In the genomic region with DNA sequence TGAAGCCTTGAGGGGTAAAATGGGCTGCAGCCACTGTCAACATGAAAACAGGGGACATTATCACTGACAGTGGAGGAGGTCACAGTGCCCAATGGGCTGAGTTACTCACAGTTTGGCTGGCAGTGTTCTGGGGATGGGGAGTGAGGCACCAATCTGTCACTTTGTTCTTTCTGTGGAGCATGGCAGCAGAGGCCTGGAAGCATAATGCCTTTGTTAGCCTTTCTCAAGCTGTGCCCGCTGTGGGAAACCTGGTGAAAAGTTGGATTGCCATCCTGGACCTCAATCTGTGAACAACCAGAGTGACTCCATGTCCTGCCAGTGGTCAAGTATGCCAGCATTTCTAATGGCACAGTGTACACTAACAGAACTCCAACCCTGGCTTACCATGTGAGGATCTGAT, we compare ENCODE assay signal across 35 cellular contexts.
"Had no signal": no experiment of that assay in that cellular context is flagged by ENCODE, and none has a peak within 500 bp of the region (broad histone marks: within the 10 kb centered on the region; RNA-seq: fewer than 3 reads in every experiment).

No MANE protein-coding gene starts in this region.

- H3K36me3 Mint-ChIP-seq: activated CD4-positive, alpha-beta memory T cell treated with anti-CD3 and anti-CD28 coated beads for 36 hours; activated naive CD4-positive, alpha-beta T cell treated with anti-CD3 and anti-CD28 coated beads, Interleukin-2, amount 50 U/mL, for 72 hours; activated naive CD8-positive, alpha-beta T cell treated with anti-CD3 and anti-CD28 coated beads for 36 hours; brain had no signal

- H3K9me3 ChIP-seq: adrenal gland had no signal

- H3K4me1 ChIP-seq: adrenal gland had no signal

- H3K4me3 ChIP-seq: adrenal gland, cardiac muscle cell had no signal

- H3K4me3 Mint-ChIP-seq: activated B cell treated with CpG ODN at 0.5 μM for 24 hours; activated CD4-positive, alpha-beta memory T cell treated with anti-CD3 and anti-CD28 coated beads for 36 hours; activated CD4-positive, alpha-beta T cell treated with anti-CD3 and anti-CD28 coated beads, Interleukin-2, amount 10 ng/mL, durations not matched to agents 24 days and 14 days; activated CD8-positive, alpha-beta T cell treated with anti-CD3 and anti-CD28 coated beads for 36 hours; activated naive CD4-positive, alpha-beta T cell treated with anti-CD3 and anti-CD28 coated beads for 36 hours; activated naive CD8-positive, alpha-beta T cell treated with anti-CD3 and anti-CD28 coated beads for 36 hours; activated T-cell treated with anti-CD3 and anti-CD28 coated beads, Interleukin-2, amount 50 U/mL, for 4 hours; activated T-cell treated with anti-CD3 and anti-CD28 coated beads, Interleukin-2, amount 50 U/mL, for 72 hours; activated T-helper 1 cell treated with anti-CD3 and anti-CD28 coated beads, Interleukin-12 subunit alpha, Interleukin-12 subunit beta, Interleukin-2, Interleukin-4 antibody, amounts not matched to agents 30 ng/mL and 10 ng/mL and 1 ng/mL, durations not matched to agents 14 hours and 24 hours and 36 hours; activated T-helper 17 cell treated with anti-CD3 and anti-CD28 coated beads, Interleukin-2, amount 50 U/mL, for 72 hours; brain; central memory CD8-positive, alpha-beta T cell; T-helper 1 cell treated with Interleukin-12 subunit alpha and Interleukin-12 subunit beta and Interleukin-4 antibody, amounts not matched to agents 30 μg/mL and 1 μg/mL, for 36 hours; T-helper 2 cell treated with Interferon-gamma antibody and Interleukin-4, amounts not matched to agents 5 μg/mL and 100 μg/mL, for 36 hours had no signal

- H3K9me3 Mint-ChIP-seq: activated B cell treated with CpG ODN at 0.5 μM for 24 hours; activated CD4-positive, alpha-beta memory T cell treated with anti-CD3 and anti-CD28 coated beads for 36 hours; activated CD4-positive, alpha-beta T cell treated with anti-CD3 and anti-CD28 coated beads, Interleukin-2, amount 10 ng/mL, durations not matched to agents 24 days and 14 days; activated CD8-positive, alpha-beta T cell treated with anti-CD3 and anti-CD28 coated beads for 36 hours; activated naive CD4-positive, alpha-beta T cell treated with anti-CD3 and anti-CD28 coated beads for 36 hours; activated naive CD4-positive, alpha-beta T cell treated with anti-CD3 and anti-CD28 coated beads, Interleukin-2, amount 50 U/mL, for 72 hours; activated naive CD8-positive, alpha-beta T cell treated with anti-CD3 and anti-CD28 coated beads for 36 hours; activated T-cell treated with anti-CD3 and anti-CD28 coated beads, Interleukin-2, amount 50 U/mL, for 4 hours; activated T-cell treated with anti-CD3 and anti-CD28 coated beads, Interleukin-2, amount 50 U/mL, for 72 hours; activated T-helper 1 cell treated with anti-CD3 and anti-CD28 coated beads, Interleukin-12 subunit alpha, Interleukin-12 subunit beta, Interleukin-2, Interleukin-4 antibody, amounts not matched to agents 30 ng/mL and 10 ng/mL and 1 ng/mL, durations not matched to agents 14 hours and 24 hours and 36 hours; activated T-helper 17 cell treated with anti-CD3 and anti-CD28 coated beads, Interleukin-2, amount 50 U/mL, for 72 hours; brain; central memory CD8-positive, alpha-beta T cell; T-helper 1 cell treated with Interleukin-12 subunit alpha and Interleukin-12 subunit beta and Interleukin-4 antibody, amounts not matched to agents 30 μg/mL and 1 μg/mL, for 36 hours; T-helper 2 cell treated with Interferon-gamma antibody and Interleukin-4, amounts not matched to agents 5 μg/mL and 100 μg/mL, for 36 hours had no signal

- H3K27me3 Mint-ChIP-seq: activated T-helper 17 cell treated with anti-CD3 and anti-CD28 coated beads, Interleukin-2, amount 50 U/mL, for 72 hours; central memory CD8-positive, alpha-beta T cell had no signal

- H3K36me3 ChIP-seq: adrenal gland, cardiac muscle cell had no signal

- H3K27ac Mint-ChIP-seq: activated B cell treated with CpG ODN at 0.5 μM for 24 hours; activated CD4-positive, alpha-beta memory T cell treated with anti-CD3 and anti-CD28 coated beads for 36 hours; activated CD4-positive, alpha-beta T cell treated with anti-CD3 and anti-CD28 coated beads, Interleukin-2, amount 10 ng/mL, durations not matched to agents 24 days and 14 days; activated CD8-positive, alpha-beta T cell treated with anti-CD3 and anti-CD28 coated beads for 36 hours; activated naive CD4-positive, alpha-beta T cell treated with anti-CD3 and anti-CD28 coated beads for 36 hours; activated naive CD4-positive, alpha-beta T cell treated with anti-CD3 and anti-CD28 coated beads, Interleukin-2, amount 50 U/mL, for 72 hours; activated naive CD8-positive, alpha-beta T cell treated with anti-CD3 and anti-CD28 coated beads for 36 hours; activated T-cell treated with anti-CD3 and anti-CD28 coated beads, Interleukin-2, amount 50 U/mL, for 72 hours; activated T-helper 1 cell treated with anti-CD3 and anti-CD28 coated beads, Interleukin-12 subunit alpha, Interleukin-12 subunit beta, Interleukin-2, Interleukin-4 antibody, amounts not matched to agents 30 ng/mL and 10 ng/mL and 1 ng/mL, durations not matched to agents 14 hours and 24 hours and 36 hours; activated T-helper 17 cell treated with anti-CD3 and anti-CD28 coated beads, Interleukin-2, amount 50 U/mL, for 72 hours; brain; T-helper 1 cell treated with Interleukin-12 subunit alpha and Interleukin-12 subunit beta and Interleukin-4 antibody, amounts not matched to agents 30 μg/mL and 1 μg/mL, for 36 hours; T-helper 2 cell treated with Interferon-gamma antibody and Interleukin-4, amounts not matched to agents 5 μg/mL and 100 μg/mL, for 36 hours had no signal

- H3K4me1 Mint-ChIP-seq: activated T-helper 17 cell treated with anti-CD3 and anti-CD28 coated beads, Interleukin-2, amount 50 U/mL, for 72 hours had no signal

- H3K27ac ChIP-seq: adrenal gland, cardiac muscle cell, VCaP had no signal

- DNase-seq: activated B cell treated with CpG ODN at 0.5 μM for 24 hours; activated CD4-positive, alpha-beta memory T cell treated with anti-CD3 and anti-CD28 coated beads for 36 hours; activated CD4-positive, alpha-beta T cell treated with anti-CD3 and anti-CD28 coated beads for 4 hours; activated CD4-positive, alpha-beta T cell treated with anti-CD3 and anti-CD28 coated beads, Interleukin-2, amount 10 ng/mL, durations not matched to agents 24 days and 14 days; activated CD4-positive, alpha-beta T cell treated with anti-CD3 and anti-CD28 coated beads, Interleukin-2, amount 50 U/mL, for 1 hour; activated CD4-positive, alpha-beta T cell treated with anti-CD3 and anti-CD28 coated beads, Interleukin-2, amount 50 U/mL, for 4 hours; activated CD4-positive, CD25-positive, alpha-beta regulatory T cell treated with anti-CD3 and anti-CD28 coated beads, Interleukin-2, amount 50 U/mL, for 72 hours; activated CD8-positive, alpha-beta memory T cell treated with anti-CD3 and anti-CD28 coated beads, Interleukin-2, amount 50 U/mL, for 4 hours; activated CD8-positive, alpha-beta T cell treated with anti-CD3 and anti-CD28 coated beads for 36 hours; activated effector memory CD4-positive, alpha-beta T cell treated with anti-CD3 and anti-CD28 coated beads, Interleukin-2, amount 50 U/mL, for 16 hours; activated gamma-delta T cell treated with Interleukin-2 at 50 U/mL for 16 hours; activated naive CD4-positive, alpha-beta T cell; activated naive CD4-positive, alpha-beta T cell treated with anti-CD3 and anti-CD28 coated beads for 36 hours; activated naive CD4-positive, alpha-beta T cell treated with anti-CD3 and anti-CD28 coated beads, Interleukin-2, amount 50 U/mL, for 16 hours; activated naive CD8-positive, alpha-beta T cell treated with anti-CD3 and anti-CD28 coated beads for 36 hours; activated T-cell treated with anti-CD3 and anti-CD28 coated beads for 4 hours; activated T-cell treated with anti-CD3 and anti-CD28 coated beads, Interleukin-2, amount 50 U/mL, for 1 hour; activated T-cell treated with anti-CD3 and anti-CD28 coated beads, Interleukin-2, amount 50 U/mL, for 4 hours; activated T-cell treated with anti-CD3 and anti-CD28 coated beads, Interleukin-2, amount 50 U/mL, for 72 hours; adrenal gland; amniotic stem cell; aorta; SW 1271; T-helper 1 cell; T-helper 2 cell; T-helper 9 cell had no signal

- ATAC-seq: activated CD8-positive, alpha-beta T cell treated with anti-CD3 and anti-CD28 coated beads for 36 hours; activated naive CD4-positive, alpha-beta T cell treated with anti-CD3 and anti-CD28 coated beads, Interleukin-2, amount 50 U/mL, for 72 hours; activated T-cell treated with anti-CD3 and anti-CD28 coated beads, Interleukin-2, amount 50 U/mL, for 4 hours; activated T-cell treated with anti-CD3 and anti-CD28 coated beads, Interleukin-2, amount 50 U/mL, for 72 hours; activated T-helper 17 cell treated with anti-CD3 and anti-CD28 coated beads, Interleukin-2, amount 50 U/mL, for 72 hours had no signal
